6 cellular contexts compared by ENCODE assay signal in genomic region chr11:111878385-111878765, GRCh38. TPM values are rescaled to one million over a fixed set of nuclear protein-coding genes. Genes with fewer than 3 reads are reported as not detected.
A peak's percentile ranks its signal among the peaks of the same experiment; 100 is the strongest.
DNase-seq lines count a peak whose midpoint lies in the region; ATAC-seq, FAIRE-seq and TF ChIP-seq lines count a peak whose summit lies in the region.

No MANE protein-coding gene starts in this region.

- ATAC-seq in activated CD4-positive, alpha-beta T cell treated with anti-CD3 and anti-CD28 coated beads for 36 hours: no peak
- ATAC-seq in foreskin keratinocyte: peak; percentile 4
- ATAC-seq in thoracic aorta (ENCODE audit: insufficient number of reproducible peaks, low FRiP score, low read depth): no peak

- H3K4me1 Mint-ChIP-seq in activated CD4-positive, alpha-beta T cell treated with anti-CD3 and anti-CD28 coated beads for 36 hours: peaks cover 26% of the 10 kb centered on the region

- H3K9me3 Mint-ChIP-seq in activated CD4-positive, alpha-beta T cell treated with anti-CD3 and anti-CD28 coated beads for 36 hours (ENCODE audit: low read depth): no peaks in the 10 kb centered on the region

- peaks cover 8% of the 10 kb centered on the region for H3K36me3 Mint-ChIP-seq in activated CD4-positive, alpha-beta T cell treated with anti-CD3 and anti-CD28 coated beads for 36 hours (ENCODE audit: low read depth)

- peak overlapping the region; percentile 78 for H3K4me3 Mint-ChIP-seq in activated CD4-positive, alpha-beta T cell treated with anti-CD3 and anti-CD28 coated beads for 36 hours

- H3K4me3 ChIP-seq in thoracic aorta: peak overlapping the region; percentile 74

- no peaks in the 10 kb centered on the region for H3K27me3 Mint-ChIP-seq in activated CD4-positive, alpha-beta T cell treated with anti-CD3 and anti-CD28 coated beads for 36 hours

- no peak for FAIRE-seq in D721Med (lab: Jason Lieb, UNC)

- CTCF ChIA-PET in activated CD4-positive, alpha-beta T cell treated with anti-CD3 and anti-CD28 coated beads for 36 hours (lab: Charles Lee): interaction anchor here (0.6 to 1.6 kb wide), 5 partner anchors 48 to 349 kb away, joined by 3 to 6 read pairs (median 5); no protein-coding TSS in a partner anchor

- TF ChIP-seq CTCF in foreskin keratinocyte (conservative IDR thresholded peaks at IDR 0.05) (no peak), thoracic aorta (IDR thresholded peaks at IDR 0.05) (no peak), D721Med (IDR thresholded peaks at IDR 0.05; ENCODE audit: insufficient read depth, missing control alignments) (no peak)

- H3K27me3 ChIP-seq in foreskin keratinocyte: no peaks in the 10 kb centered on the region
- no peaks in the 10 kb centered on the region for H3K27me3 ChIP-seq in thoracic aorta (replicated peaks; ENCODE audit: insufficient read depth)

- peak overlapping the region; percentile 98 for H3K27ac ChIP-seq in foreskin keratinocyte
- peak overlapping the region; percentile 94 to 96 for H3K27ac ChIP-seq in thoracic aorta

- no peaks in the 10 kb centered on the region for H3K9me3 ChIP-seq in thoracic aorta

- H3K36me3 ChIP-seq in thoracic aorta: no peaks in the 10 kb centered on the region

- no peaks in the 10 kb centered on the region for H3K4me1 ChIP-seq in foreskin keratinocyte
- peaks cover 4 to 19% of the 10 kb centered on the region in 2 donors for H3K4me1 ChIP-seq in thoracic aorta (ENCODE audit: control insufficient read depth in 1 of 2, low read depth in 2 of 2)

- POLR2A ChIA-PET in activated CD4-positive, alpha-beta T cell treated with anti-CD3 and anti-CD28 coated beads for 36 hours (lab: Charles Lee): no interaction called here

- no peak for DNase-seq in activated CD4-positive, alpha-beta T cell treated with anti-CD3 and anti-CD28 coated beads for 36 hours
- no peak for DNase-seq in activated CD4-positive, alpha-beta T cell treated with anti-CD3 and anti-CD28 coated beads, Interleukin-2, amount 50 U/mL, for 1 hour
- DNase-seq in NCI-H69 (lab: John Stamatoyannopoulos, UW): peak; percentile 81
- DNase-seq in foreskin keratinocyte: no peak
- no peak for DNase-seq in thoracic aorta (ENCODE audit: low spot score)
- no peak for DNase-seq in D721Med (ENCODE audit: insufficient read length, low spot score)

- H3K27ac Mint-ChIP-seq in activated CD4-positive, alpha-beta T cell treated with anti-CD3 and anti-CD28 coated beads for 36 hours: peak overlapping the region; percentile 96

- intact Hi-C loops in activated CD4-positive, alpha-beta T cell treated with anti-CD3 and anti-CD28 coated beads for 36 hours (cut with DNase I, micrococcal nuclease): loop anchor here (2.0 to 10.0 kb wide), 4 partner anchors 104 to 296 kb away; partner anchors contain the start of genes BCO2 (in 1 of the 2), DLAT (in 1 of the 2) and PPP2R1B (in 1 of the 2)

RNA-seq across cellular contexts. Expression of gene FDXACB1, which starts 0.6 kb away (rescaled TPM):
- total RNA-seq in activated CD4-positive, alpha-beta T cell treated with anti-CD3 and anti-CD28 coated beads for 36 hours: 1 to 10 TPM; 5.9 to 6.0 TPM
- 5.0 and 5.2 TPM in 2 replicates for total RNA-seq in foreskin keratinocyte
- 2.2 and 2.9 TPM in 2 replicates for polyA plus RNA-seq in foreskin keratinocyte
- total RNA-seq in thoracic aorta: 1 to 10 TPM in 1 of 2 donors, under 1 TPM in 1; 0.71 to 1.8 TPM

RNA-seq across cellular contexts. Expression of gene CFAP68, which starts 1.0 kb away (rescaled TPM):
- 10 to 100 TPM; 32.1 to 49.7 TPM for total RNA-seq in activated CD4-positive, alpha-beta T cell treated with anti-CD3 and anti-CD28 coated beads for 36 hours
- total RNA-seq in foreskin keratinocyte (22.3 and 23.7 TPM in 2 replicates), thoracic aorta (1 to 10 TPM; 1.9 to 9.7 TPM)
- 35.3 and 36.3 TPM in 2 replicates for polyA plus RNA-seq in foreskin keratinocyte

RNA-seq across cellular contexts. Expression of gene ALG9, which starts 7.0 kb away (rescaled TPM):
- 10 to 100 TPM; 30.4 to 41.2 TPM for total RNA-seq in activated CD4-positive, alpha-beta T cell treated with anti-CD3 and anti-CD28 coated beads for 36 hours
- 30.3 and 32.6 TPM in 2 replicates for total RNA-seq in foreskin keratinocyte
- 20.6 and 21.3 TPM in 2 replicates for polyA plus RNA-seq in foreskin keratinocyte
- total RNA-seq in thoracic aorta: 10 to 100 TPM; 21.2 to 33.4 TPM

RNA-seq across cellular contexts. Expression of gene CRYAB, which starts 33.2 kb away (rescaled TPM):
- total RNA-seq in activated CD4-positive, alpha-beta T cell treated with anti-CD3 and anti-CD28 coated beads for 36 hours: not detected
- total RNA-seq in foreskin keratinocyte (0.85 and 2.0 TPM in 2 replicates), thoracic aorta (100 to 1,000 TPM; 325 to 387 TPM)
- 1.0 and 1.2 TPM in 2 replicates for polyA plus RNA-seq in foreskin keratinocyte

RNA-seq across cellular contexts. Expression of gene HSPB2, which starts 34.2 kb away (rescaled TPM):
- not detected for total RNA-seq in activated CD4-positive, alpha-beta T cell treated with anti-CD3 and anti-CD28 coated beads for 36 hours
- total RNA-seq in foreskin keratinocyte: not detected in 2 replicates
- 0.11 TPM in 1 of 2 replicates, not detected in the other for polyA plus RNA-seq in foreskin keratinocyte
- 1 to 10 TPM; 2.2 to 3.1 TPM for total RNA-seq in thoracic aorta
